4 cellular contexts compared by ENCODE assay signal in genomic region chr4:109033993-109034392, GRCh38.
"Had no signal": no experiment of that assay in that cellular context is flagged by ENCODE, and none has a peak within 500 bp of the region (broad histone marks: within the 10 kb centered on the region; RNA-seq: fewer than 3 reads in every experiment).

No MANE protein-coding gene starts in this region.

- ATAC-seq: HepG2, K562 had no signal

- DNase-seq: IMR-90 had no signal

- H3K27ac ChIP-seq: HL-60 had no signal

- H3K4me3 ChIP-seq: K562 had no signal
